ENCODE assay signal across 29 cellular contexts in genomic region chr4:23920716-23921446, GRCh38. TPM values are rescaled to one million over a fixed set of nuclear protein-coding genes. Genes with fewer than 3 reads are reported as not detected.
DNase-seq lines count a peak whose midpoint lies in the region; ATAC-seq, FAIRE-seq and TF ChIP-seq lines count a peak whose summit lies in the region.
"Had no signal": no experiment of that assay in that cellular context is flagged by ENCODE, and none has a peak within 500 bp of the region (broad histone marks: within the 10 kb centered on the region; RNA-seq: fewer than 3 reads in every experiment).

No MANE protein-coding gene starts in this region.

- H4K91ac ChIP-seq in H9 (ENCODE audit: insufficient read length, low read depth, low read length) = no peak overlapping the region

- no peak overlapping the region for H3K4ac ChIP-seq in H9 (ENCODE audit: low read depth, low read length)

- H3K27ac ChIP-seq in H9 (ENCODE audit: insufficient read length, low read depth, low read length) (no peak overlapping the region), layer of hippocampus (ENCODE audit: low read depth, low read length) (peak overlapping the region; percentile 12), prostate gland (peak overlapping the region; percentile 4 to 51), thyroid gland (no peak overlapping the region)
- H3K27ac ChIP-seq: colonic mucosa, upper lobe of left lung had no signal

- FAIRE-seq in bronchial epithelial cell (lab: Jason Lieb, UNC) = no peak
- FAIRE-seq: H54, islet of Langerhans, K562 had no signal

- TF ChIP-seq CTCF in H9 (conservative IDR thresholded peaks at IDR 0.05) = no peak
- TF ChIP-seq CTCF in bronchial epithelial cell (IDR thresholded peaks at IDR 0.05; ENCODE audit: insufficient read depth, low read length, severe bottlenecking) = no peak
- no peak for TF ChIP-seq CTCF in prostate gland (IDR thresholded peaks at IDR 0.05)
- no peak for TF ChIP-seq CTCF in GM13977 (IDR thresholded peaks at IDR 0.05; ENCODE audit: extremely low read depth, insufficient read depth, missing control alignments)
- no peak for TF ChIP-seq CTCF in thyroid gland (IDR thresholded peaks at IDR 0.05)

- H3K9me3 Mint-ChIP-seq in H9 = no peaks in the 10 kb centered on the region

- no peak for ATAC-seq in HG03432 (IDR thresholded peaks at IDR 0.05; ENCODE audit: unreplicated experiment)
- ATAC-seq: effector memory CD8-positive, alpha-beta T cell; K562 had no signal

- H2AFZ ChIP-seq in H9 (ENCODE audit: low read length) = no peak overlapping the region

- H3K27me3 ChIP-seq in H9 (ENCODE audit: insufficient read depth, low read length) = no peaks in the 10 kb centered on the region
- H3K27me3 ChIP-seq in bronchial epithelial cell (ENCODE audit: control insufficient read depth, insufficient read depth, low read length) = no peaks in the 10 kb centered on the region
- H3K27me3 ChIP-seq in layer of hippocampus (ENCODE audit: control insufficient read depth, insufficient read depth, low read length) = no peaks in the 10 kb centered on the region
- no peaks in the 10 kb centered on the region for H3K27me3 ChIP-seq in prostate gland (replicated peaks; ENCODE audit: insufficient read depth)
- H3K27me3 ChIP-seq in thyroid gland = no peaks in the 10 kb centered on the region
- H3K27me3 ChIP-seq: BE2C, colonic mucosa, Peyer's patch, upper lobe of left lung had no signal

- no peak overlapping the region for H2BK5ac ChIP-seq in H9 (ENCODE audit: insufficient read length, low read length)

- H3K79me1 ChIP-seq in H9 (ENCODE audit: insufficient read depth, low read depth, low read length, poor library complexity, severe bottlenecking) = no peaks in the 10 kb centered on the region

- no peaks in the 10 kb centered on the region for H3K23me2 ChIP-seq in H9 (ENCODE audit: insufficient read length, low read depth, low read length, poor library complexity, severe bottlenecking)

- H3K9me3 ChIP-seq in H9 (ENCODE audit: control insufficient read depth, low read depth, low read length) (no peaks in the 10 kb centered on the region), prostate gland (no peaks in the 10 kb centered on the region), thyroid gland (no peaks in the 10 kb centered on the region)
- H3K9me3 ChIP-seq: BE2C, colonic mucosa, Peyer's patch, upper lobe of left lung had no signal

- H3K4me2 ChIP-seq in H9 (ENCODE audit: insufficient read depth, insufficient read length, low read length) = no peak overlapping the region

- no peak overlapping the region for H3K23ac ChIP-seq in H9 (ENCODE audit: insufficient read length, low read depth, low read length)

- TF ChIP-seq POLR2A in prostate gland (IDR thresholded peaks at IDR 0.05) (no peak), thyroid gland (IDR thresholded peaks at IDR 0.05) (no peak)

- DNase-seq in H9 (no peak), bronchial epithelial cell (ENCODE audit: low read depth) (peak; percentile 59), prostate gland (ENCODE audit: low spot score) (peak; percentile 88), GM13977 (ENCODE audit: low spot score) (no peak), NCI-H1417 treated with DMSO at 0.1 percent for 48 hours (lab: John Stamatoyannopoulos, UW) (no peak), thyroid gland (no peak)
- DNase-seq: ACHN; activated CD4-positive, alpha-beta memory T cell treated with anti-CD3 and anti-CD28 coated beads, Interleukin-2, amount 10 ng/mL, durations not matched to agents 7 days and 5 days; activated CD4-positive, CD25-positive, alpha-beta regulatory T cell treated with anti-CD3 and anti-CD28 coated beads, Interleukin-2, amount 50 U/mL, for 72 hours; activated CD8-positive, alpha-beta memory T cell treated with anti-CD3 and anti-CD28 coated beads, Interleukin-2, amount 50 U/mL, for 48 hours; activated naive CD4-positive, alpha-beta T cell treated with anti-CD3 and anti-CD28 coated beads, Interleukin-2, amount 50 U/mL, for 16 hours; amniotic stem cell; BE2C; colonic mucosa; effector memory CD8-positive, alpha-beta T cell; MM.1S; NCI-H1436; NCI-H2081 treated with DMSO at 0.1 percent for 48 hours; NCI-H345; NCI-H748 treated with DMSO at 0.1 percent for 48 hours; T-helper 1 cell; upper lobe of left lung had no signal

- H3K27me3 Mint-ChIP-seq in H9 (ENCODE audit: low read depth) = no peaks in the 10 kb centered on the region
- H3K27me3 Mint-ChIP-seq: activated CD4-positive, alpha-beta memory T cell treated with anti-CD3 and anti-CD28 coated beads, Interleukin-2, amount 10 ng/mL, durations not matched to agents 7 days and 5 days; effector memory CD8-positive, alpha-beta T cell had no signal

- in situ Hi-C loops in GM13977 (cut with MboI; ENCODE audit: low pct_unique_long_range_greater_than_20kb, low sequenced_read_pairs, unreplicated experiment) = no loop called here

- no peaks in the 10 kb centered on the region for H3K4me1 ChIP-seq in H9 (ENCODE audit: insufficient read depth, low read length)
- H3K4me1 ChIP-seq in prostate gland (replicated peaks) = no peaks in the 10 kb centered on the region
- H3K4me1 ChIP-seq in thyroid gland = peaks cover 0 to 7% of the 10 kb centered on the region in 2 donors
- H3K4me1 ChIP-seq: BE2C, colonic mucosa, Peyer's patch, upper lobe of left lung had no signal

- H3K4me3 Mint-ChIP-seq in H9 = no peak overlapping the region
- H3K4me3 Mint-ChIP-seq: activated CD4-positive, alpha-beta memory T cell treated with anti-CD3 and anti-CD28 coated beads, Interleukin-2, amount 10 ng/mL, durations not matched to agents 7 days and 5 days; effector memory CD8-positive, alpha-beta T cell had no signal

- H3K4me1 Mint-ChIP-seq in H9 = peaks cover 13 to 21% of the 10 kb centered on the region in 2 experiments
- H3K4me1 Mint-ChIP-seq: activated CD4-positive, alpha-beta memory T cell treated with anti-CD3 and anti-CD28 coated beads, Interleukin-2, amount 10 ng/mL, durations not matched to agents 7 days and 5 days had no signal

- no peak overlapping the region for H2BK15ac ChIP-seq in H9 (ENCODE audit: low read depth, low read length)

- no peaks in the 10 kb centered on the region for H4K20me1 ChIP-seq in H9 (ENCODE audit: control insufficient read depth, insufficient read depth, insufficient read length)

- whole genome bisulfite sequencing in H9 (ENCODE audit: extremely low coverage, insufficient read length, low lambda C conversion rate) = no CpG with 5 or more reads among the region's 13 CpGs
- 27% methylated on average over 13 of the region's 13 CpGs for WGBS in prostate gland
- WGBS in thyroid gland, 2 donors = 83 to 88% methylated on average over 13 of the region's 13 CpGs

- no peak overlapping the region for H2BK12ac ChIP-seq in H9 (ENCODE audit: insufficient read length, low read depth, low read length)

- no peak overlapping the region for H2BK20ac ChIP-seq in H9 (ENCODE audit: low read depth, low read length, poor library complexity, severe bottlenecking)

- no peaks in the 10 kb centered on the region for H3K79me2 ChIP-seq in H9 (ENCODE audit: insufficient read depth, low read length)

- H3K4me3 ChIP-seq in bronchial epithelial cell (ENCODE audit: low read depth, low read length) (no peak overlapping the region), prostate gland (no peak overlapping the region), thyroid gland (replicated peaks in 1 of 3) (no peak overlapping the region)
- H3K4me3 ChIP-seq: colonic mucosa, K562, upper lobe of left lung had no signal

- intact Hi-C loops in prostate gland (cut with DNase I) = no loop called here
- intact Hi-C loops in thyroid gland (cut with DNase I) = no loop called here

- no peak overlapping the region for H4K5ac ChIP-seq in H9 (ENCODE audit: insufficient read length, low read depth, low read length)

- H3K18ac ChIP-seq in H9 (ENCODE audit: insufficient read length, low read depth, low read length) = no peak overlapping the region

- no peak overlapping the region for H4K8ac ChIP-seq in H9 (replicated peaks; ENCODE audit: insufficient read length, low read depth, low read length)

- H3K56ac ChIP-seq in H9 (ENCODE audit: insufficient read length, low read depth, low read length) = no peak overlapping the region

- H3K27ac Mint-ChIP-seq in H9 = peak overlapping the region in 2 of 3 experiments; percentile 23 to 42; a peak in 2 of 7 replicates
- H3K27ac Mint-ChIP-seq: activated CD4-positive, alpha-beta memory T cell treated with anti-CD3 and anti-CD28 coated beads, Interleukin-2, amount 10 ng/mL, durations not matched to agents 7 days and 5 days; effector memory CD8-positive, alpha-beta T cell had no signal

- no peaks in the 10 kb centered on the region for H3K36me3 Mint-ChIP-seq in H9 (ENCODE audit: insufficient read depth in 1 of 3, low read depth in 3 of 3)

- H3K14ac ChIP-seq in H9 (ENCODE audit: insufficient read depth, low read length) = no peak overlapping the region

- H3T11ph ChIP-seq in H9 (ENCODE audit: low read length) = no peak overlapping the region

- H3K9ac ChIP-seq in H9 (ENCODE audit: extremely low read depth, insufficient read length, low read length) = no peak overlapping the region

- no peaks in the 10 kb centered on the region for H3K36me3 ChIP-seq in bronchial epithelial cell (ENCODE audit: control insufficient read depth, insufficient read depth, low read length)
- H3K36me3 ChIP-seq in prostate gland = no peaks in the 10 kb centered on the region
- no peaks in the 10 kb centered on the region for H3K36me3 ChIP-seq in thyroid gland
- H3K36me3 ChIP-seq: BE2C, colonic mucosa, Peyer's patch, upper lobe of left lung had no signal

- no peak overlapping the region for H2BK120ac ChIP-seq in H9 (ENCODE audit: low read depth, low read length, poor library complexity, severe bottlenecking)

- H2AK5ac ChIP-seq in H9 (ENCODE audit: insufficient read length, low read length) = no peak overlapping the region

RNA-seq across cellular contexts. Expression of gene PPARGC1A, which starts 31.0 kb away (rescaled TPM):
- total RNA-seq in H9 (2021) (1.2 and 1.7 TPM in 2 replicates), bronchial epithelial cell (1.6 and 8.7 TPM in 2 replicates), prostate gland (10 to 100 TPM in 1 of 2 donors, 1 to 10 TPM in 1; 9.2 to 14.7 TPM), thyroid gland (100 to 1,000 TPM in 2 of 4 donors, 10 to 100 TPM in 2; 58.5 to 128 (median 96.2) TPM)
- total RNA-seq: activated CD4-positive, alpha-beta memory T cell treated with anti-CD3 and anti-CD28 coated beads, Interleukin-2, amount 10 ng/mL, durations not matched to agents 7 days and 5 days; G401 had no signal

Comparison
In these comparisons a context has a peak if more than half of its experiments do, and no peak if none do; other contexts are left out.
1. DNase-seq: peak in bronchial epithelial cell (single experiment) and prostate gland (single experiment); none in H9 (single experiment), GM13977 (single experiment), NCI-H1417 treated with DMSO at 0.1 percent for 48 hours (single experiment) and thyroid gland (0 of 2).
2. H3K27ac ChIP-seq: peak in layer of hippocampus (single experiment) and prostate gland (2 of 2); none in H9 (single experiment) and thyroid gland (0 of 3).